In the genomic region with DNA sequence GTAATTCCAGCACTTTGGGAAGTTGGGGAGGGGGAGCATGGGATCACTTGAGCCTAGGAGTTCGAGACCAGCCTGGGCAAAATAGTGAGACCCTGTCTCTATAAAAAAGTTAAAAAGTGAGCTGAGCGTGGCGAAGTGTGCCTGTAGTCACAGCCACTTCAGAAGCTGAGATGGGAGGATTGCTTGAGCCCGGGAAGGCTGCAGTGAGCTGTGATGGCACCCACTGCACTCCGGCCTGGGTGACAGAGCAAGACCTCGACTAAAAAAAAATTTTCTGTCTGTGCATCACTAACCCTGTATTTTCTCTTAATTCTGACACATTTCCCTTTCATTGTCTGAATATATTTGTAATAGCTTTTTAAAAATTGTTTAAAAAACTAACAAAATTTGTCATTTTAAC, we compare ENCODE assay signal across 1 cellular context.
TF ChIP-seq lines count a peak whose summit lies in the region.

No MANE protein-coding gene starts in this region.

TF ChIP-seq in HepG2, 621 proteins besides CTCF, POLR2A, EP300 and RAD21:
- TF ChIP-seq HMGXB4 (CRISPR knock-in tag; IDR thresholded peaks at IDR 0.05; ENCODE audit: borderline replicate concordance in 1 of 2, low read depth in 1 of 2): no peak
- no peak for TF ChIP-seq ZBTB20 (CRISPR knock-in tag; IDR thresholded peaks at IDR 0.05; ENCODE audit: borderline replicate concordance, low read depth)
- TF ChIP-seq, protein P1, sequence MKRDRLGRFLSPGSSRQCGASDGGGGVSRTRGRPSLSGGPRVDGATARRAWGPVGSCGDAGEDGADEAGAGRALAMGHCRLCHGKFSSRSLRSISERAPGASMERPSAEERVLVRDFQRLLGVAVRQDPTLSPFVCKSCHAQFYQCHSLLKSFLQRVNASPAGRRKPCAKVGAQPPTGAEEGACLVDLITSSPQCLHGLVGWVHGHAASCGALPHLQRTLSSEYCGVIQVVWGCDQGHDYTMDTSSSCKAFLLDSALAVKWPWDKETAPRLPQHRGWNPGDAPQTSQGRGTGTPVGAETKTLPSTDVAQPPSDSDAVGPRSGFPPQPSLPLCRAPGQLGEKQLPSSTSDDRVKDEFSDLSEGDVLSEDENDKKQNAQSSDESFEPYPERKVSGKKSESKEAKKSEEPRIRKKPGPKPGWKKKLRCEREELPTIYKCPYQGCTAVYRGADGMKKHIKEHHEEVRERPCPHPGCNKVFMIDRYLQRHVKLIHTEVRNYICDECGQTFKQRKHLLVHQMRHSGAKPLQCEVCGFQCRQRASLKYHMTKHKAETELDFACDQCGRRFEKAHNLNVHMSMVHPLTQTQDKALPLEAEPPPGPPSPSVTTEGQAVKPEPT (CRISPR knock-in tag; IDR thresholded peaks at IDR 0.05; ENCODE audit: low read depth): no peak
- no peak for TF ChIP-seq ZNF713 (CRISPR knock-in tag; IDR thresholded peaks at IDR 0.05)
- TF ChIP-seq CSRNP2 (CRISPR knock-in tag; conservative IDR thresholded peaks at IDR 0.05; ENCODE audit: low read depth): no peak
TF ChIP-seq in HepG2: peak in this region for 0.
